ENCODE assay signal across 8 cellular contexts in genomic region chr16:740459-740763, GRCh38. TPM values are rescaled to one million over a fixed set of nuclear protein-coding genes. Genes with fewer than 3 reads are reported as not detected.
DNase-seq lines count a peak whose midpoint lies in the region; ATAC-seq and TF ChIP-seq lines count a peak whose summit lies in the region.

No MANE protein-coding gene starts in this region.

- peak overlapping the region; percentile 80 for H3K9ac ChIP-seq in rectal smooth muscle tissue (ENCODE audit: low read length)

- no peaks in the 10 kb centered on the region for H3K4me1 ChIP-seq in SJCRH30
- H3K4me1 ChIP-seq in rectal smooth muscle tissue (ENCODE audit: control insufficient read depth, insufficient read depth, low read length), result peaks cover 3% of the 10 kb centered on the region

- no peaks in the 10 kb centered on the region for H3K27me3 Mint-ChIP-seq in activated T-cell treated with anti-CD3 and anti-CD28 coated beads, Interleukin-2, amount 50 U/mL, for 72 hours (ENCODE audit: low read depth)

- H3K4me3 Mint-ChIP-seq in activated T-cell treated with anti-CD3 and anti-CD28 coated beads, Interleukin-2, amount 50 U/mL, for 72 hours, result peak overlapping the region; percentile 87 to 88

- H3K27me3 ChIP-seq in SJCRH30 (no peaks in the 10 kb centered on the region; the same call in 1 of the 2 replicates), rectal smooth muscle tissue (ENCODE audit: control insufficient read depth, insufficient read depth, low read length) (no peaks in the 10 kb centered on the region)

- H3K36me3 ChIP-seq in SJCRH30, result no peaks in the 10 kb centered on the region
- peaks cover 8% of the 10 kb centered on the region for H3K36me3 ChIP-seq in rectal smooth muscle tissue (ENCODE audit: control insufficient read depth, insufficient read depth, low read length)

- H3K27ac Mint-ChIP-seq in activated T-cell treated with anti-CD3 and anti-CD28 coated beads, Interleukin-2, amount 50 U/mL, for 72 hours, result peak overlapping the region; percentile 79

- peaks cover 44% of the 10 kb centered on the region for H3K4me1 Mint-ChIP-seq in activated T-cell treated with anti-CD3 and anti-CD28 coated beads, Interleukin-2, amount 50 U/mL, for 72 hours (ENCODE audit: low read depth)

- no peaks in the 10 kb centered on the region for H3K9me3 ChIP-seq in SJCRH30 (replicated peaks)

- no peak for DNase-seq in activated T-cell treated with anti-CD3 and anti-CD28 coated beads, Interleukin-2, amount 50 U/mL, for 72 hours
- DNase-seq in activated T-cell treated with anti-CD3 and anti-CD28 coated beads, Interleukin-2, amount 50 U/mL, for 48 hours, result no peak
- DNase-seq in SJCRH30 (no peak), fibroblast of the aortic adventitia (ENCODE audit: low read depth) (no peak), dermis blood vessel endothelial cell (no peak), NCI-H345 (lab: John Stamatoyannopoulos, UW) (no peak), hippocampal formation (lab: John Stamatoyannopoulos, UW) (no peak)

- peak in 1 of 2 donors; percentile 10 for ATAC-seq in activated T-cell treated with anti-CD3 and anti-CD28 coated beads, Interleukin-2, amount 50 U/mL, for 72 hours (replicated peaks in 1 of 2)

- no peak for TF ChIP-seq CTCF in fibroblast of the aortic adventitia (IDR thresholded peaks at IDR 0.05; ENCODE audit: insufficient read depth, low read length)

- H3K9me3 Mint-ChIP-seq in activated T-cell treated with anti-CD3 and anti-CD28 coated beads, Interleukin-2, amount 50 U/mL, for 72 hours, result no peaks in the 10 kb centered on the region

- H3K36me3 Mint-ChIP-seq in activated T-cell treated with anti-CD3 and anti-CD28 coated beads, Interleukin-2, amount 50 U/mL, for 72 hours (ENCODE audit: insufficient read depth in 2 of 2), result peaks cover under 1 to 4% of the 10 kb centered on the region in 2 donors

- H3K27ac ChIP-seq in SJCRH30 (peak overlapping the region; percentile 56), rectal smooth muscle tissue (ENCODE audit: low read depth, low read length) (no peak overlapping the region)

- H3K4me3 ChIP-seq in SJCRH30 (peak overlapping the region; percentile 85), fibroblast of the aortic adventitia (ENCODE audit: low read depth, low read length) (peak overlapping the region; percentile 82), rectal smooth muscle tissue (ENCODE audit: low read length) (peak overlapping the region; percentile 79)

RNA-seq across cellular contexts. Expression of gene CIAO3, which starts 0.4 kb away (rescaled TPM):
- 10 to 100 TPM; 38.0 to 40.6 TPM for total RNA-seq in activated T-cell treated with anti-CD3 and anti-CD28 coated beads, Interleukin-2, amount 50 U/mL, for 72 hours
- total RNA-seq in SJCRH30 (2014; rRNA removed; shearing (Covaris generic)), result 30.2 and 31.5 TPM in 2 replicates
- total RNA-seq in fibroblast of the aortic adventitia (ENCODE audit: low replicate concordance), result 20.0 and 24.7 TPM in 2 replicates
- total RNA-seq in dermis blood vessel endothelial cell, result 34.6 and 42.4 TPM in 2 replicates

RNA-seq across cellular contexts. Expression of gene HAGHL, which starts 13.5 kb away (rescaled TPM):
- total RNA-seq in activated T-cell treated with anti-CD3 and anti-CD28 coated beads, Interleukin-2, amount 50 U/mL, for 72 hours, result 10 to 100 TPM; 11.4 to 17.6 TPM
- total RNA-seq in SJCRH30 (2014; rRNA removed; shearing (Covaris generic)), result 6.0 and 8.9 TPM in 2 replicates
- total RNA-seq in fibroblast of the aortic adventitia (ENCODE audit: low replicate concordance) (10.6 and 21.1 TPM in 2 replicates), dermis blood vessel endothelial cell (5.1 and 6.3 TPM in 2 replicates)

RNA-seq across cellular contexts. Expression of gene CCDC78, which starts 14.2 kb away (rescaled TPM):
- 1 to 10 TPM; 3.0 to 3.9 TPM for total RNA-seq in activated T-cell treated with anti-CD3 and anti-CD28 coated beads, Interleukin-2, amount 50 U/mL, for 72 hours
- 4.5 and 5.0 TPM in 2 replicates for total RNA-seq in SJCRH30 (2014; rRNA removed; shearing (Covaris generic))
- total RNA-seq in fibroblast of the aortic adventitia (ENCODE audit: low replicate concordance) (1.1 and 1.8 TPM in 2 replicates), dermis blood vessel endothelial cell (0.34 and 0.65 TPM in 2 replicates)

RNA-seq across cellular contexts. Expression of gene ANTKMT, which starts 19.5 kb away (rescaled TPM):
- total RNA-seq in activated T-cell treated with anti-CD3 and anti-CD28 coated beads, Interleukin-2, amount 50 U/mL, for 72 hours, result 10 to 100 TPM; 36.4 to 36.9 TPM
- 11.4 and 11.7 TPM in 2 replicates for total RNA-seq in SJCRH30 (2014; rRNA removed; shearing (Covaris generic))
- total RNA-seq in fibroblast of the aortic adventitia (ENCODE audit: low replicate concordance), result 21.8 and 70.1 TPM in 2 replicates
- total RNA-seq in dermis blood vessel endothelial cell, result 25.5 and 47.5 TPM in 2 replicates

RNA-seq across cellular contexts. Expression of gene MSLN, which starts 20.1 kb away (rescaled TPM):
- not detected for total RNA-seq in activated T-cell treated with anti-CD3 and anti-CD28 coated beads, Interleukin-2, amount 50 U/mL, for 72 hours
- not detected in 2 replicates for total RNA-seq in SJCRH30 (2014; rRNA removed; shearing (Covaris generic))
- total RNA-seq in fibroblast of the aortic adventitia (ENCODE audit: low replicate concordance) (not detected in 2 replicates), dermis blood vessel endothelial cell (0.09 TPM in 1 of 2 replicates, not detected in the other)
